Comparison of ENCODE assay signal across 28 cellular contexts in genomic region chr10:35579726-35580420, GRCh38. TPM values are rescaled to one million over a fixed set of nuclear protein-coding genes. Genes with fewer than 3 reads are reported as not detected.
"Had no signal": no experiment of that assay in that cellular context is flagged by ENCODE, and none has a peak within 500 bp of the region (broad histone marks: within the 10 kb centered on the region; RNA-seq: fewer than 3 reads in every experiment).

No MANE protein-coding gene starts in this region.

- ATAC-seq: activated CD4-positive, alpha-beta T cell treated with anti-CD3 and anti-CD28 coated beads for 36 hours; activated T-helper 17 cell treated with anti-CD3 and anti-CD28 coated beads, Interleukin-2, amount 50 U/mL, for 72 hours; gastroesophageal sphincter; heart left ventricle; stimulated activated naive CD8-positive, alpha-beta T cell treated with anti-CD3 and anti-CD28 coated beads, Interleukin-15, Interleukin-2, amounts not matched to agents 100 U/mL and 50 U/mL, for 24 hours; WTC11 had no signal

- DNase-seq: activated CD4-positive, alpha-beta memory T cell treated with anti-CD3 and anti-CD28 coated beads for 36 hours; activated CD4-positive, alpha-beta T cell treated with anti-CD3 and anti-CD28 coated beads for 36 hours; activated naive CD4-positive, alpha-beta T cell; activated naive CD8-positive, alpha-beta T cell treated with anti-CD3 and anti-CD28 coated beads for 36 hours; activated T-cell treated with anti-CD3 and anti-CD28 coated beads, Interleukin-2, amount 50 U/mL, for 1 hour; amniotic stem cell; effector memory CD4-positive, alpha-beta T cell; heart left ventricle; kidney; left ventricle myocardium inferior; mammary epithelial cell; midbrain; retina; stimulated activated CD4-positive, alpha-beta T cell treated with anti-CD3 and anti-CD28 coated beads, Interleukin-12 subunit alpha, Interleukin-12 subunit beta, amount 100 ng/mL, for 4 hours; stimulated activated CD4-positive, alpha-beta T cell treated with anti-CD3 and anti-CD28 coated beads, Interleukin-1b, Interleukin-23, amount 100 ng/mL, for 48 hours; stimulated activated naive CD8-positive, alpha-beta T cell treated with anti-CD3 and anti-CD28 coated beads, Interleukin-15, Interleukin-2, amounts not matched to agents 100 U/mL and 50 U/mL, for 24 hours; substantia nigra; uterus had no signal

- H3K27me3 ChIP-seq: heart left ventricle, tibial nerve, uterus had no signal

- H3K4me1 ChIP-seq: tibial nerve, uterus had no signal

- H3K9me3 ChIP-seq: esophagus muscularis mucosa, gastroesophageal sphincter, heart left ventricle, left ventricle myocardium inferior, tibial nerve, uterus had no signal

- H3K36me3 ChIP-seq: uterus had no signal

- H3K27ac ChIP-seq: esophagus muscularis mucosa, gastroesophageal sphincter, heart left ventricle, left ventricle myocardium inferior, tibial nerve, uterus had no signal

- H3K4me3 ChIP-seq: esophagus muscularis mucosa, gastroesophageal sphincter, heart left ventricle, left ventricle myocardium inferior, tibial nerve, uterus had no signal

RNA-seq across cellular contexts. Expression of gene GJD4, which starts 25.3 kb away (rescaled TPM):
- total RNA-seq: activated CD4-positive, alpha-beta memory T cell treated with anti-CD3 and anti-CD28 coated beads for 36 hours; activated CD4-positive, alpha-beta T cell treated with anti-CD3 and anti-CD28 coated beads for 36 hours; activated naive CD8-positive, alpha-beta T cell treated with anti-CD3 and anti-CD28 coated beads for 36 hours; chondrocyte; endothelial cell of umbilical vein; esophagus muscularis mucosa; gastroesophageal sphincter; heart left ventricle; kidney; left ventricle myocardium inferior; mammary epithelial cell; neural crest cell; omental fat pad; posterior vena cava; uterus; WTC11 had no signal
